ENCODE assay signal across 1 cellular context in the genomic region with DNA sequence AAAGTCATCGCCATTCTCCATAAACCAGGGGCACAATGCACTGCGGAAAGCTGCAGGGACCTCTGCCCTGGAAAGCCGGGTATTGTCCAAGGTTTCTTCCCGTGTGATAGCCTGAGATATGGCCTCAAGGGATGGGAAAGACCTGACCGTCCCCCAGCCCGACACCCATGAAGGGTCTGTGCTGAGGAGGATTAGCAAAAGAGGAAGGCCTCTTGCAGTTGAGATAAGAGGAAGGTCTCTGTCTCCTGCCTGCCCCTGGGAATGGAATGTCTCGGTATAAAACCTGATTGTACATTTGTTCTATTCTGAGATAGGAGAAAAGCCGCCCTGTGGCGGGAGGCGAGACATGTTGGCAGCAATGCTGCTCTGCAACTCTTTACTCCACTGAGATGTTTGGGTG.
TF ChIP-seq lines count a peak whose summit lies in the region.

No MANE protein-coding gene starts in this region.

TF ChIP-seq in K562, 482 proteins besides CTCF, POLR2A, EP300 and RAD21:
- TF ChIP-seq TCF3 (CRISPR knock-in tag; IDR thresholded peaks at IDR 0.05) (peak; percentile 56; the same call in 1 of the 2 replicates), SPI1 (IDR thresholded peaks at IDR 0.05; ENCODE audit: borderline replicate concordance, low read depth, low read length) (peak; percentile 83), NCOR1 (IDR thresholded peaks at IDR 0.05) (peak; percentile 23; the same call in 1 of the 2 replicates), ARID1B (IDR thresholded peaks at IDR 0.05) (peak; percentile 56), CBFA2T3 (IDR thresholded peaks at IDR 0.05) (peak; percentile 57), CBFA2T2 (conservative IDR thresholded peaks at IDR 0.05) (peak; percentile 44)
